ENCODE assay signal across 12 cellular contexts in genomic region chr1:98761238-98761637, GRCh38.
DNase-seq lines count a peak whose midpoint lies in the region; ATAC-seq, FAIRE-seq and TF ChIP-seq lines count a peak whose summit lies in the region.
"Had no signal": no experiment of that assay in that cellular context is flagged by ENCODE, and none has a peak within 500 bp of the region (broad histone marks: within the 10 kb centered on the region; RNA-seq: fewer than 3 reads in every experiment).

No MANE protein-coding gene starts in this region.

- no peak for TF ChIP-seq POLR2A in H54 (IDR thresholded peaks at IDR 0.05; ENCODE audit: low read depth, low read length)

- no peaks in the 10 kb centered on the region for H3K4me1 ChIP-seq in RWPE2 (ENCODE audit: insufficient read depth, poor library complexity, severe bottlenecking)
- H3K4me1 ChIP-seq in iPS DF 6.9 (ENCODE audit: control insufficient read depth, insufficient read depth, low read length), result no peaks in the 10 kb centered on the region

- H3K36me3 ChIP-seq in RWPE2 (ENCODE audit: low read depth), result peaks cover 9% of the 10 kb centered on the region
- H3K36me3 ChIP-seq in iPS DF 6.9 (ENCODE audit: control insufficient read depth, insufficient read depth, low read length), result no peaks in the 10 kb centered on the region

- peak; percentile 48; the same call in 1 of the 3 replicates for ATAC-seq in RWPE2 (ENCODE audit: low read depth)

- H3K9me3 ChIP-seq in RWPE2 (ENCODE audit: severe bottlenecking) (no peaks in the 10 kb centered on the region), iPS DF 6.9 (ENCODE audit: control insufficient read depth, insufficient read depth, low read length) (no peaks in the 10 kb centered on the region)

- DNase-seq in HK-2 (ENCODE audit: unreplicated experiment) (peak; percentile 6), RWPE2 (ENCODE audit: low spot score) (no peak), iPS DF 6.9 (ENCODE audit: low read depth, low spot score) (peak; percentile 11), H54 (ENCODE audit: insufficient read length, low spot score) (no peak), NCI-H1694 treated with DMSO at 0.1 percent for 48 hours (lab: John Stamatoyannopoulos, UW) (no peak), NCI-H2029 treated with DMSO at 0.1 percent for 48 hours (lab: John Stamatoyannopoulos, UW) (no peak)
- no peak for DNase-seq in activated effector memory CD4-positive, alpha-beta T cell treated with Interleukin-2 at 50 U/mL for 16 hours
- DNase-seq: activated CD4-positive, alpha-beta memory T cell treated with anti-CD3 and anti-CD28 coated beads, Interleukin-2, amount 10 ng/mL, durations not matched to agents 7 days and 5 days; CD4-positive, CD25-positive, alpha-beta regulatory T cell; effector CD4-positive, alpha-beta T cell; SW 1271 had no signal

- WGBS in iPS DF 6.9 (ENCODE audit: insufficient coverage, insufficient read length), result no CpG with 5 or more reads among the region's 3 CpGs

- H3K4me3 ChIP-seq in RWPE2 (ENCODE audit: severe bottlenecking) (no peak overlapping the region), iPS DF 6.9 (ENCODE audit: low read length) (no peak overlapping the region)

- no peak for FAIRE-seq in H54 (lab: Jason Lieb, UNC)

- H3K27me3 ChIP-seq in RWPE2 (ENCODE audit: insufficient read depth, poor library complexity, severe bottlenecking), result no peaks in the 10 kb centered on the region
- H3K27me3 ChIP-seq in iPS DF 6.9 (ENCODE audit: control insufficient read depth, insufficient read depth, low read length), result no peaks in the 10 kb centered on the region

- H3K27ac ChIP-seq in C4-2B (no peak overlapping the region), RWPE2 (ENCODE audit: poor library complexity, severe bottlenecking) (no peak overlapping the region), iPS DF 6.9 (ENCODE audit: low read length) (no peak overlapping the region)

- peak; percentile 30 for TF ChIP-seq CTCF in C4-2B (conservative IDR thresholded peaks at IDR 0.05)
- TF ChIP-seq CTCF in RWPE2 (IDR thresholded peaks at IDR 0.05; ENCODE audit: poor library complexity, severe bottlenecking), result peak; percentile 32

Comparison
In these comparisons a context has a peak if more than half of its experiments do, and no peak if none do; other contexts are left out.
1. DNase-seq: peak in HK-2 (single experiment) and iPS DF 6.9 (single experiment); none in RWPE2 (single experiment), H54 (single experiment), NCI-H1694 treated with DMSO at 0.1 percent for 48 hours (single experiment), NCI-H2029 treated with DMSO at 0.1 percent for 48 hours (single experiment) and activated effector memory CD4-positive, alpha-beta T cell treated with Interleukin-2 at 50 U/mL for 16 hours (single experiment).